ENCODE assay signal across 1 cellular context in the genomic region with DNA sequence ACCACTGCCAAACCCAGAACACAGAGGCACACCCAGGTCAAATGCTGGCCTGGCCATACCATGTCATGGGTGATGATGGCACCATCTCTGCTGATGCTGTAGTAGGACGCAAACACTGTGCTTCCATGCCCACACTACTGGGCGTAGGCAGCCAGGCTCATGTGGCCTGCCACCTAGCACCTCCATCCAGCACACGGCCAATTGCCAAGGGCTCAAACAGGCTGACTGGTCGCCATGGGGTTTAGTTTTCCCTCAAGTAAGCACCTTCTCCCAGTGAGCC.
TF ChIP-seq lines count a peak whose summit lies in the region.

No MANE protein-coding gene starts in this region.

TF ChIP-seq in GM12878, 131 proteins besides CTCF, POLR2A, EP300 and RAD21:
- no peak for TF ChIP-seq CREM (IDR thresholded peaks at IDR 0.05; ENCODE audit: low read depth)
- TF ChIP-seq ZNF622 (IDR thresholded peaks at IDR 0.05): no peak
- TF ChIP-seq ZNF687 (IDR thresholded peaks at IDR 0.05): no peak
- TF ChIP-seq, protein P1, sequence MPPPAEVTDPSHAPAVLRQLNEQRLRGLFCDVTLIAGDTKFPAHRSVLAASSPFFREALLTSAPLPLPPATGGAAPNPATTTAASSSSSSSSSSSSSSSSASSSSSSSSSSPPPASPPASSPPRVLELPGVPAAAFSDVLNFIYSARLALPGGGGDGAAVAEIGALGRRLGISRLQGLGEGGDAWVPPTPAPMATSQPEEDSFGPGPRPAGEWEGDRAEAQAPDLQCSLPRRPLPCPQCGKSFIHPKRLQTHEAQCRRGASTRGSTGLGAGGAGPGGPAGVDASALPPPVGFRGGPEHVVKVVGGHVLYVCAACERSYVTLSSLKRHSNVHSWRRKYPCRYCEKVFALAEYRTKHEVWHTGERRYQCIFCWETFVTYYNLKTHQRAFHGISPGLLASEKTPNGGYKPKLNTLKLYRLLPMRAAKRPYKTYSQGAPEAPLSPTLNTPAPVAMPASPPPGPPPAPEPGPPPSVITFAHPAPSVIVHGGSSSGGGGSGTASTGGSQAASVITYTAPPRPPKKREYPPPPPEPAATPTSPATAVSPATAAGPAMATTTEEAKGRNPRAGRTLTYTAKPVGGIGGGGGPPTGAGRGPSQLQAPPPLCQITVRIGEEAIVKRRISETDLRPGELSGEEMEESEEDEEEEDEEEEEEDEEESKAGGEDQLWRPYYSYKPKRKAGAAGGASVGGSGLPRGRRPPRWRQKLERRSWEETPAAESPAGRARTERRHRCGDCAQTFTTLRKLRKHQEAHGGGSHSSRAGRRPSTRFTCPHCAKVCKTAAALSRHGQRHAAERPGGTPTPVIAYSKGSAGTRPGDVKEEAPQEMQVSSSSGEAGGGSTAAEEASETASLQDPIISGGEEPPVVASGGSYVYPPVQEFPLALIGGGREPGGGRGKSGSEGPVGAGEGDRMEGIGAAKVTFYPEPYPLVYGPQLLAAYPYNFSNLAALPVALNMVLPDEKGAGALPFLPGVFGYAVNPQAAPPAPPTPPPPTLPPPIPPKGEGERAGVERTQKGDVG (CRISPR knock-in tag; IDR thresholded peaks at IDR 0.05): no peak
- TF ChIP-seq E4F1 (IDR thresholded peaks at IDR 0.05; ENCODE audit: borderline replicate concordance, partially characterized antibody): no peak
- no peak for TF ChIP-seq SIX5 (IDR thresholded peaks at IDR 0.05; ENCODE audit: low read depth, low read length, severe bottlenecking)
- TF ChIP-seq RCOR1 (conservative IDR thresholded peaks at IDR 0.05; ENCODE audit: low read depth, low read length): no peak
- TF ChIP-seq IRF4 (IDR thresholded peaks at IDR 0.05; ENCODE audit: low read depth, low read length): no peak
- no peak for TF ChIP-seq MEF2A (IDR thresholded peaks at IDR 0.05; ENCODE audit: insufficient read depth, low read depth, low read length)
- TF ChIP-seq CHD2 (IDR thresholded peaks at IDR 0.05; ENCODE audit: borderline replicate concordance, low read depth, low read length): no peak
